In the genomic region with DNA sequence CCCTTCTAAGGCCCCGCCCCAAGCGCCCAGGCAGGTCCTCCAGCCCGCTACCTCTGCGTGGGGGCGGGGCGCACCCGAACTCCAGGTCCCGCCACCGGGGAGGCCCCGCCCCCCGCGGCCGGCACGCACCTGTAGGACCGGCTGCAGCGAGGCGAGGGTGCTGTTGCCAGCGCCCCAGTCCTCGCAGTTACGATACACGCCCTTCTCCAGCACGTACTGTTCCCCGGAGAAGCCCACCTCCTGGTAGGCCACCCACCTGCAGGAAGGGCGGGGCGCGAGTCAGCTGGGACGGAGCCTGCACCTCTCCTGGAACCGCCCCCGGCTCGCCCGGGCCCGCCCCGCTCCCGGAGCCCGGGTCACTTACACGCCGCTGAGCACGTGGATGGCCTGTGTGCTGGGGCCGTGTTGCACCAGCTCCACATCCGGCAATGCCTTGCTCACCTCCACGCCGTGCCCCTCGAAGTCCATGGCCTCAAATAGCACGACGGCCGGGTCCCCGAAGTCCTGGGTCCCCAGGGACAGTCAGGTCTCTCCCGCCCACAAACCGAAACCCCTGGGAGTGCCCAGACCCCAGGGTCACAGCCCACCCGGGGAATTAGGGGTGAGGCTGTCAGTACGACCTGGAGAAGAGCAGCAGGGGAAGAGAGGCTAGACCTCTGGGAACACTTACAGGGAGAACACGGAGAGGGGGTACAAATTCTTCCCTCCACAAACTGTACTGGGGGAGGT, we compare ENCODE assay signal across 1 cellular context.
TF ChIP-seq lines count a peak whose summit lies in the region.

No MANE protein-coding gene starts in this region.

TF ChIP-seq in K562, 482 proteins besides CTCF, POLR2A, EP300 and RAD21 (continued from another document and continues in another):
- TF ChIP-seq, protein P1, sequence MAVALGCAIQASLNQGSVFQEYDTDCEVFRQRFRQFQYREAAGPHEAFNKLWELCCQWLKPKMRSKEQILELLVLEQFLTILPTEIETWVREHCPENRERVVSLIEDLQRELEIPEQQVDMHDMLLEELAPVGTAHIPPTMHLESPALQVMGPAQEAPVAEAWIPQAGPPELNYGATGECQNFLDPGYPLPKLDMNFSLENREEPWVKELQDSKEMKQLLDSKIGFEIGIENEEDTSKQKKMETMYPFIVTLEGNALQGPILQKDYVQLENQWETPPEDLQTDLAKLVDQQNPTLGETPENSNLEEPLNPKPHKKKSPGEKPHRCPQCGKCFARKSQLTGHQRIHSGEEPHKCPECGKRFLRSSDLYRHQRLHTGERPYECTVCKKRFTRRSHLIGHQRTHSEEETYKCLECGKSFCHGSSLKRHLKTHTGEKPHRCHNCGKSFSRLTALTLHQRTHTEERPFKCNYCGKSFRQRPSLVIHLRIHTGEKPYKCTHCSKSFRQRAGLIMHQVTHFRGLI (CRISPR knock-in tag; IDR thresholded peaks at IDR 0.05) = peak; percentile 96
- TF ChIP-seq, protein P2, sequence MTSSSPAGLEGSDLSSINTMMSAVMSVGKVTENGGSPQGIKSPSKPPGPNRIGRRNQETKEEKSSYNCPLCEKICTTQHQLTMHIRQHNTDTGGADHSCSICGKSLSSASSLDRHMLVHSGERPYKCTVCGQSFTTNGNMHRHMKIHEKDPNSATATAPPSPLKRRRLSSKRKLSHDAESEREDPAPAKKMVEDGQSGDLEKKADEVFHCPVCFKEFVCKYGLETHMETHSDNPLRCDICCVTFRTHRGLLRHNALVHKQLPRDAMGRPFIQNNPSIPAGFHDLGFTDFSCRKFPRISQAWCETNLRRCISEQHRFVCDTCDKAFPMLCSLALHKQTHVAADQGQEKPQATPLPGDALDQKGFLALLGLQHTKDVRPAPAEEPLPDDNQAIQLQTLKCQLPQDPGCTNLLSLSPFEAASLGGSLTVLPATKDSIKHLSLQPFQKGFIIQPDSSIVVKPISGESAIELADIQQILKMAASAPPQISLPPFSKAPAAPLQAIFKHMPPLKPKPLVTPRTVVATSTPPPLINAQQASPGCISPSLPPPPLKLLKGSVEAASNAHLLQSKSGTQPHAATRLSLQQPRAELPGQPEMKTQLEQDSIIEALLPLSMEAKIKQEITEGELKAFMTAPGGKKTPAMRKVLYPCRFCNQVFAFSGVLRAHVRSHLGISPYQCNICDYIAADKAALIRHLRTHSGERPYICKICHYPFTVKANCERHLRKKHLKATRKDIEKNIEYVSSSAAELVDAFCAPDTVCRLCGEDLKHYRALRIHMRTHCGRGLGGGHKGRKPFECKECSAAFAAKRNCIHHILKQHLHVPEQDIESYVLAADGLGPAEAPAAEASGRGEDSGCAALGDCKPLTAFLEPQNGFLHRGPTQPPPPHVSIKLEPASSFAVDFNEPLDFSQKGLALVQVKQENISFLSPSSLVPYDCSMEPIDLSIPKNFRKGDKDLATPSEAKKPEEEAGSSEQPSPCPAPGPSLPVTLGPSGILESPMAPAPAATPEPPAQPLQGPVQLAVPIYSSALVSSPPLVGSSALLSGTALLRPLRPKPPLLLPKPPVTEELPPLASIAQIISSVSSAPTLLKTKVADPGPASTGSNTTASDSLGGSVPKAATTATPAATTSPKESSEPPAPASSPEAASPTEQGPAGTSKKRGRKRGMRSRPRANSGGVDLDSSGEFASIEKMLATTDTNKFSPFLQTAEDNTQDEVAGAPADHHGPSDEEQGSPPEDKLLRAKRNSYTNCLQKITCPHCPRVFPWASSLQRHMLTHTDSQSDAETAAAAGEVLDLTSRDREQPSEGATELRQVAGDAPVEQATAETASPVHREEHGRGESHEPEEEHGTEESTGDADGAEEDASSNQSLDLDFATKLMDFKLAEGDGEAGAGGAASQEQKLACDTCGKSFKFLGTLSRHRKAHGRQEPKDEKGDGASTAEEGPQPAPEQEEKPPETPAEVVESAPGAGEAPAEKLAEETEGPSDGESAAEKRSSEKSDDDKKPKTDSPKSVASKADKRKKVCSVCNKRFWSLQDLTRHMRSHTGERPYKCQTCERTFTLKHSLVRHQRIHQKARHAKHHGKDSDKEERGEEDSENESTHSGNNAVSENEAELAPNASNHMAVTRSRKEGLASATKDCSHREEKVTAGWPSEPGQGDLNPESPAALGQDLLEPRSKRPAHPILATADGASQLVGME (CRISPR knock-in tag; IDR thresholded peaks at IDR 0.05) = peak; percentile 95; the same call in 1 of the 2 replicates
- TF ChIP-seq GTF2A2 (tag; IDR thresholded peaks at IDR 0.05) (peak; percentile 87), CBX5 (IDR thresholded peaks at IDR 0.05; ENCODE audit: borderline replicate concordance, low read depth) (0 out of 2 replicates have a peak, but pooled peaks have one; percentile 11), SNRNP70 (optimal IDR thresholded peaks at IDR 0.05; ENCODE audit: low read depth, low read length) (no peak), HNRNPUL1 (IDR thresholded peaks at IDR 0.05; ENCODE audit: low read length) (no peak), ERF (CRISPR knock-in tag; IDR thresholded peaks at IDR 0.05) (peak; percentile 94), CBX1 (IDR thresholded peaks at IDR 0.05; ENCODE audit: low read depth) (peak; percentile 93), ZBTB7A (IDR thresholded peaks at IDR 0.05; ENCODE audit: borderline replicate concordance, control insufficient read depth, low read depth, low read length) (peak; percentile 45; the same call in 1 of the 2 replicates), TARDBP (IDR thresholded peaks at IDR 0.05) (peak; percentile 13; the same call in 1 of the 2 replicates), SRSF1 (IDR thresholded peaks at IDR 0.05; ENCODE audit: low read depth, low read length) (no peak), KAT7 (CRISPR knock-in tag; IDR thresholded peaks at IDR 0.05; ENCODE audit: borderline replicate concordance) (peak; percentile 82; the same call in 1 of the 2 replicates), NFYB (IDR thresholded peaks at IDR 0.05; ENCODE audit: extremely low read depth, insufficient read length) (no peak), FOXK2 (conservative IDR thresholded peaks at IDR 0.05 in 1 of 2, IDR thresholded peaks at IDR 0.05 in 1 of 2; ENCODE audit: low read depth in 2 of 2) (peak; percentile 58 to 76; a peak in 3 of 4 replicates), ATF1 (CRISPR knock-in tag; IDR thresholded peaks at IDR 0.05) (no peak), ATF1 (tag; IDR thresholded peaks at IDR 0.05) (peak; percentile 88), ZNF75A (CRISPR knock-in tag; IDR thresholded peaks at IDR 0.05) (peak; percentile 76), E2F4 (CRISPR knock-in tag; IDR thresholded peaks at IDR 0.05; ENCODE audit: low read depth) (peak; percentile 72), SREBF1 (IDR thresholded peaks at IDR 0.05; ENCODE audit: borderline replicate concordance, low read depth, low read length) (0 out of 2 replicates have a peak, but pooled peaks have one; percentile 63), HDAC1 (IDR thresholded peaks at IDR 0.05) (peak in 1 of 2 experiments; percentile 84; a peak in 2 of 4 replicates), RAD51 (IDR thresholded peaks at IDR 0.05; ENCODE audit: borderline replicate concordance, low read depth) (no peak; the same call in 1 of the 2 replicates), BHLHE40 (IDR thresholded peaks at IDR 0.05; ENCODE audit: low read length) (peak; percentile 90), ETV1 (tag; conservative IDR thresholded peaks at IDR 0.05; ENCODE audit: low read depth) (peak; percentile 99), ELF4 (CRISPR knock-in tag; IDR thresholded peaks at IDR 0.05) (peak; percentile 85), ZNF282 (CRISPR knock-in tag; IDR thresholded peaks at IDR 0.05) (peak; percentile 99), ZNF609 (CRISPR knock-in tag; IDR thresholded peaks at IDR 0.05; ENCODE audit: borderline replicate concordance) (peak; percentile 96), HSF4 (CRISPR knock-in tag; IDR thresholded peaks at IDR 0.05; ENCODE audit: borderline replicate concordance) (peak; percentile 91; the same call in 1 of the 2 replicates), DACH1 (IDR thresholded peaks at IDR 0.05; ENCODE audit: partially characterized antibody) (peak; percentile 94), HDAC3 (IDR thresholded peaks at IDR 0.05; ENCODE audit: borderline replicate concordance, partially characterized antibody) (no peak), KLF16 (IDR thresholded peaks at IDR 0.05) (no peak), CBFA2T2 (conservative IDR thresholded peaks at IDR 0.05) (0 out of 2 replicates have a peak, but pooled peaks have one; percentile 2), ZNF561 (CRISPR knock-in tag; conservative IDR thresholded peaks at IDR 0.05) (peak; percentile 45; the same call in 1 of the 2 replicates), SMAD3 (CRISPR knock-in tag; conservative IDR thresholded peaks at IDR 0.05) (peak; percentile 97), ZNF134 (CRISPR knock-in tag; conservative IDR thresholded peaks at IDR 0.05) (peak; percentile 81), KDM2B (CRISPR knock-in tag; IDR thresholded peaks at IDR 0.05) (0 out of 2 replicates have a peak, but pooled peaks have one; percentile 17), KDM5B (IDR thresholded peaks at IDR 0.05; ENCODE audit: insufficient replicate concordance, low read depth, low read length) (no peak), KLF13 (tag; IDR thresholded peaks at IDR 0.05; ENCODE audit: borderline replicate concordance, low read depth) (peak; percentile 73; the same call in 1 of the 2 replicates), MEF2D (tag; conservative IDR thresholded peaks at IDR 0.05; ENCODE audit: low read depth) (peak; percentile 93), ZNF445 (CRISPR knock-in tag; IDR thresholded peaks at IDR 0.05; ENCODE audit: low read depth) (0 out of 2 replicates have a peak, but pooled peaks have one; percentile 57)
- TF ChIP-seq, protein P3, sequence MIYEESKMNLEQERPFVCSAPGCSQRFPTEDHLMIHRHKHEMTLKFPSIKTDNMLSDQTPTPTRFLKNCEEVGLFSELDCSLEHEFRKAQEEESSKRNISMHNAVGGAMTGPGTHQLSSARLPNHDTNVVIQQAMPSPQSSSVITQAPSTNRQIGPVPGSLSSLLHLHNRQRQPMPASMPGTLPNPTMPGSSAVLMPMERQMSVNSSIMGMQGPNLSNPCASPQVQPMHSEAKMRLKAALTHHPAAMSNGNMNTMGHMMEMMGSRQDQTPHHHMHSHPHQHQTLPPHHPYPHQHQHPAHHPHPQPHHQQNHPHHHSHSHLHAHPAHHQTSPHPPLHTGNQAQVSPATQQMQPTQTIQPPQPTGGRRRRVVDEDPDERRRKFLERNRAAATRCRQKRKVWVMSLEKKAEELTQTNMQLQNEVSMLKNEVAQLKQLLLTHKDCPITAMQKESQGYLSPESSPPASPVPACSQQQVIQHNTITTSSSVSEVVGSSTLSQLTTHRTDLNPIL (CRISPR knock-in tag; IDR thresholded peaks at IDR 0.05) = peak; percentile 81
- TF ChIP-seq, protein P4, sequence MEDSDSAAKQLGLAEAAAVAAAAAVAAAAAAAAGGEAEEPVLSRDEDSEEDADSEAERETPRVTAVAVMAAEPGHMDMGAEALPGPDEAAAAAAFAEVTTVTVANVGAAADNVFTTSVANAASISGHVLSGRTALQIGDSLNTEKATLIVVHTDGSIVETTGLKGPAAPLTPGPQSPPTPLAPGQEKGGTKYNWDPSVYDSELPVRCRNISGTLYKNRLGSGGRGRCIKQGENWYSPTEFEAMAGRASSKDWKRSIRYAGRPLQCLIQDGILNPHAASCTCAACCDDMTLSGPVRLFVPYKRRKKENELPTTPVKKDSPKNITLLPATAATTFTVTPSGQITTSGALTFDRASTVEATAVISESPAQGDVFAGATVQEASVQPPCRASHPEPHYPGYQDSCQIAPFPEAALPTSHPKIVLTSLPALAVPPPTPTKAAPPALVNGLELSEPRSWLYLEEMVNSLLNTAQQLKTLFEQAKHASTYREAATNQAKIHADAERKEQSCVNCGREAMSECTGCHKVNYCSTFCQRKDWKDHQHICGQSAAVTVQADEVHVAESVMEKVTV (CRISPR knock-in tag; IDR thresholded peaks at IDR 0.05) = peak; percentile 56; the same call in 1 of the 2 replicates
- TF ChIP-seq, protein P5, sequence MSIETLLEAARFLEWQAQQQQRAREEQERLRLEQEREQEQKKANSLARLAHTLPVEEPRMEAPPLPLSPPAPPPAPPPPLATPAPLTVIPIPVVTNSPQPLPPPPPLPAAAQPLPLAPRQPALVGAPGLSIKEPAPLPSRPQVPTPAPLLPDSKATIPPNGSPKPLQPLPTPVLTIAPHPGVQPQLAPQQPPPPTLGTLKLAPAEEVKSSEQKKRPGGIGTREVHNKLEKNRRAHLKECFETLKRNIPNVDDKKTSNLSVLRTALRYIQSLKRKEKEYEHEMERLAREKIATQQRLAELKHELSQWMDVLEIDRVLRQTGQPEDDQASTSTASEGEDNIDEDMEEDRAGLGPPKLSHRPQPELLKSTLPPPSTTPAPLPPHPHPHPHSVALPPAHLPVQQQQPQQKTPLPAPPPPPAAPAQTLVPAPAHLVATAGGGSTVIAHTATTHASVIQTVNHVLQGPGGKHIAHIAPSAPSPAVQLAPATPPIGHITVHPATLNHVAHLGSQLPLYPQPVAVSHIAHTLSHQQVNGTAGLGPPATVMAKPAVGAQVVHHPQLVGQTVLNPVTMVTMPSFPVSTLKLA (conservative IDR thresholded peaks at IDR 0.05) = peak; percentile 98 to 99
